ENCODE assay signal across 8 cellular contexts in the genomic region with DNA sequence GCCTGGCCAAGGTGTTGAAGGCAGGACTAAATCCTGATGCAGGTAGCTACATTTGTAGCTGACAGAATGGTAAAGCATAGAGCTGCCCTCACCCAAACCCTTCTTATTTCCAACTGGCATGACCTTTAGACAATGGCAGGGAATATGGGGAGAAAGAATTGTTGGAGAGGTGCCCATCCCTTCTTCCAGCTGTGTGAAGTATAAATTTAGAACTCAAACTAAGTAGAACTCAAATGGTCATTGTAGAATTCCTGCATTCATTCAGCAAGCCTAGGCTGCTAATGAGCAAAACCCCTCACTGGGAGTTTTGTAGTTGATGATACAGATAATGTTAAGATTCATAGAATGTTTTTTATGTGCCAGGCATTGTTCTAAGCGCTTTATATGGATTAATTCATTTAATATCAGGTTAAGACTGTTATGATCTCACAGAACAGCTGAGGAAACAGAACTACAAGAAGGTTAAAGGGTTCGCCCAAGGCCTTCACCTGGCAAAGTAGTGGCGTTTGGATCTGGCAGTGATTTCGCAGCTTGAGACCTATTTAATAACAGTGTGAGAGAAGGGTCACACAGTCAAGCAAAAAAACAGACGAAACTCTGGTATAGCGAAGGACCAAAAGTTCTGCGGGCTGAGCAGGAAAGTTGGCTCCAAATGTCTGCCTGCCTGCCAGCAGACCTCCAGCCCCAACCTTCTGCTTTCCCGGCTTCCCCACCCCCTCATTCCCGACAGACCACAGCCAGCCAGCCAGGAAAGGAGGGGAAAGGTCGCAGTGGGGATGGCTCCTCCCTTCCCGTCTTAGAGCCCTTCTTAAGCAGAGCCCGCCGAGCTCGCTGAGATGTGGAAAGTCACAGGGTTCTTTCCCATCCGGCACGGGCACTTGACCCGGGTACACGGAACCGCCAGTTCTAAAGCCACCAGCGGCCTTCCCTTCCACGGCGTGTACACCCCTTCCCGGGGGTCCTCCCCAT. TPM values are rescaled to one million over a fixed set of nuclear protein-coding genes. Genes with fewer than 3 reads are reported as not detected.
DNase-seq lines count a peak whose midpoint lies in the region; ATAC-seq and TF ChIP-seq lines count a peak whose summit lies in the region.

No MANE protein-coding gene starts in this region.

- H3K4me3 Mint-ChIP-seq in activated naive CD8-positive, alpha-beta T cell treated with anti-CD3 and anti-CD28 coated beads, Interleukin-2, amount 50 U/mL, for 24 hours: peak overlapping the region; percentile 39
- H3K4me3 Mint-ChIP-seq in progenitor cell of endocrine pancreas (ENCODE audit: low read depth): peak overlapping the region; percentile 97

- peaks cover 30% of the 10 kb centered on the region for H3K36me3 Mint-ChIP-seq in activated naive CD8-positive, alpha-beta T cell treated with anti-CD3 and anti-CD28 coated beads, Interleukin-2, amount 50 U/mL, for 24 hours (ENCODE audit: low read depth)
- H3K36me3 Mint-ChIP-seq in progenitor cell of endocrine pancreas (ENCODE audit: insufficient read depth): peaks cover 9% of the 10 kb centered on the region

- TF ChIP-seq CTCF in progenitor cell of endocrine pancreas (IDR thresholded peaks at IDR 0.05; ENCODE audit: unreplicated experiment): no peak

- ATAC-seq in activated naive CD8-positive, alpha-beta T cell treated with anti-CD3 and anti-CD28 coated beads, Interleukin-2, amount 50 U/mL, for 24 hours: no peak
- ATAC-seq in GM18498 (IDR thresholded peaks at IDR 0.05; ENCODE audit: unreplicated experiment): no peak
- ATAC-seq in GM18502 (IDR thresholded peaks at IDR 0.05; ENCODE audit: poor library complexity, unreplicated experiment): no peak

- H3K27me3 Mint-ChIP-seq in activated naive CD8-positive, alpha-beta T cell treated with anti-CD3 and anti-CD28 coated beads, Interleukin-2, amount 50 U/mL, for 24 hours: peaks cover 11% of the 10 kb centered on the region
- H3K27me3 Mint-ChIP-seq in progenitor cell of endocrine pancreas: peaks cover 9% of the 10 kb centered on the region

- DNase-seq in EH (ENCODE audit: low read depth): peak; percentile 64
- no peak for DNase-seq in activated naive CD8-positive, alpha-beta T cell treated with anti-CD3 and anti-CD28 coated beads, Interleukin-2, amount 50 U/mL, for 24 hours
- peak; percentile 66 for DNase-seq in hepatic stellate cell (ENCODE audit: low spot score)
- DNase-seq in progenitor cell of endocrine pancreas (ENCODE audit: low spot score, unreplicated experiment): peak; percentile 17
- no peak for DNase-seq in stimulated activated CD4-positive, alpha-beta T cell treated with anti-CD3 and anti-CD28 coated beads, Interleukin-4, amount 100 ng/mL, for 4 hours
- no peak for DNase-seq in stimulated activated naive CD4-positive, alpha-beta T cell treated with Interleukin-2 at 50 U/mL for 16 hours (lab: John Stamatoyannopoulos, UW)

- H3K9me3 Mint-ChIP-seq in activated naive CD8-positive, alpha-beta T cell treated with anti-CD3 and anti-CD28 coated beads, Interleukin-2, amount 50 U/mL, for 24 hours: peaks cover 4% of the 10 kb centered on the region
- no peaks in the 10 kb centered on the region for H3K9me3 Mint-ChIP-seq in progenitor cell of endocrine pancreas (ENCODE audit: low read depth)

- peak overlapping the region; percentile 97 for H3K27ac Mint-ChIP-seq in activated naive CD8-positive, alpha-beta T cell treated with anti-CD3 and anti-CD28 coated beads, Interleukin-2, amount 50 U/mL, for 24 hours
- H3K27ac Mint-ChIP-seq in progenitor cell of endocrine pancreas: peak overlapping the region; percentile 56

- peaks cover 76% of the 10 kb centered on the region for H3K4me1 Mint-ChIP-seq in activated naive CD8-positive, alpha-beta T cell treated with anti-CD3 and anti-CD28 coated beads, Interleukin-2, amount 50 U/mL, for 24 hours
- H3K4me1 Mint-ChIP-seq in progenitor cell of endocrine pancreas (ENCODE audit: low read depth): peaks cover 34% of the 10 kb centered on the region

RNA-seq across cellular contexts. Expression of a gene that starts 1.6 kb away (rescaled TPM):
- total RNA-seq in progenitor cell of endocrine pancreas: 36.8 TPM in 2 replicates

RNA-seq across cellular contexts. Expression of a gene that starts 22.4 kb away (rescaled TPM):
- total RNA-seq in progenitor cell of endocrine pancreas: 36.9 and 37.0 TPM in 2 replicates

RNA-seq across cellular contexts. Expression of a gene that starts 44.3 kb away (rescaled TPM):
- 23.4 and 28.4 TPM in 2 replicates for total RNA-seq in progenitor cell of endocrine pancreas

Comparison
In these comparisons a context has a peak if more than half of its experiments do, and no peak if none do; other contexts are left out.
1. DNase-seq: peak in EH (single experiment), hepatic stellate cell (single experiment) and progenitor cell of endocrine pancreas (single experiment); none in activated naive CD8-positive, alpha-beta T cell treated with anti-CD3 and anti-CD28 coated beads, Interleukin-2, amount 50 U/mL, for 24 hours (single experiment), stimulated activated CD4-positive, alpha-beta T cell treated with anti-CD3 and anti-CD28 coated beads, Interleukin-4, amount 100 ng/mL, for 4 hours (0 of 2) and stimulated activated naive CD4-positive, alpha-beta T cell treated with Interleukin-2 at 50 U/mL for 16 hours (single experiment).